ENCODE assay signal across 9 cellular contexts in genomic region chr9:114190563-114190905, GRCh38. TPM values are rescaled to one million over a fixed set of nuclear protein-coding genes. Genes with fewer than 3 reads are reported as not detected.
"Had no signal": no experiment of that assay in that cellular context is flagged by ENCODE, and none has a peak within 500 bp of the region (broad histone marks: within the 10 kb centered on the region; RNA-seq: fewer than 3 reads in every experiment).

No MANE protein-coding gene starts in this region.

- H3K27ac Mint-ChIP-seq: HFFc6, IgD-negative memory B cell had no signal

- DNase-seq: GM23248, GOT3, H7, HFFc6, KBM-7 had no signal

- H2AFZ ChIP-seq: GM23248 had no signal

- H3K27ac ChIP-seq: GM23248 had no signal

- H3K4me3 ChIP-seq: GM23248, HAP-1 had no signal

- H3K4me1 ChIP-seq: HAP-1 had no signal

- FAIRE-seq: HTR-8/SVneo had no signal

- ATAC-seq: HCT116 had no signal

- H3K4me3 Mint-ChIP-seq: HFFc6, IgD-negative memory B cell had no signal

- H3K4me1 Mint-ChIP-seq: IgD-negative memory B cell had no signal

- H3K36me3 Mint-ChIP-seq: IgD-negative memory B cell had no signal

- H3K9ac ChIP-seq: GM23248 had no signal

RNA-seq across cellular contexts. Expression of gene COL27A1, which starts 35.2 kb away (rescaled TPM):
- polyA plus RNA-seq: IgD-negative memory B cell had no signal
